4 cellular contexts compared by ENCODE assay signal in the genomic region with DNA sequence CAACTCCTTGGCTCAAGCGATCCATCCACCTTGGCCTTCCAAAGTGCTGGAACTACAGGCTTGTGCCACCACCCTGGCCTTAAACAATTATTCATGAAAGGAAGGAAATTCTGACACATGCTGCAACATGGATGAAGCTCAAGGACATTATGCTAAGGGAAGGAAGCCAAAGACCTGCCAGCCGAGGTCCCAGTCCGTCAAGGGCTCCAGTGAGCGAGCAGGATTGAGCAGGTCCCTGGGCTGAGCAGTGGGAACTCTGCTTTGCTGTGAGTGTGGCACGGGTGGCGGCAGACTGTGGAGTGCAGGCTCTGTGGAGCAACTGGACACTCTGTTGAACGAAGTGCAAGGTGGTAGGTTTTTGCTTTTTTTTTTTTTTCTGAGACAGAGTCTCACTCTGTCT. TPM values are rescaled to one million over a fixed set of nuclear protein-coding genes. Genes with fewer than 3 reads are reported as not detected.
"Had no signal": no experiment of that assay in that cellular context is flagged by ENCODE, and none has a peak within 500 bp of the region (broad histone marks: within the 10 kb centered on the region; RNA-seq: fewer than 3 reads in every experiment).

No MANE protein-coding gene starts in this region.

RNA-seq across cellular contexts. Expression of gene RIMBP3C, which starts 11.4 kb away (rescaled TPM):
- total RNA-seq: left ventricle myocardium superior, mammary epithelial cell, myocyte had no signal
- polyA plus RNA-seq: hepatocyte had no signal
